Comparison of ENCODE assay signal across 8 cellular contexts in genomic region chr3:150409125-150409526, GRCh38. TPM values are rescaled to one million over a fixed set of nuclear protein-coding genes. Genes with fewer than 3 reads are reported as not detected.
DNase-seq lines count a peak whose midpoint lies in the region; ATAC-seq and TF ChIP-seq lines count a peak whose summit lies in the region.

No MANE protein-coding gene starts in this region.

- H3K27ac ChIP-seq in BLaER1 (peak overlapping the region; percentile 96), HEK293 (ENCODE audit: extremely low read depth, low read depth, low read length) (peak overlapping the region; percentile 89), angular gyrus (ENCODE audit: low read depth, low read length) (peak overlapping the region; percentile 98), liver (ENCODE audit: low read depth in 1 of 2, low read length in 2 of 2) (peak overlapping the region; percentile 100), tibial artery (peak overlapping the region; percentile 100)

- H3K9me3 ChIP-seq in BLaER1 (no peaks in the 10 kb centered on the region), HEK293 (ENCODE audit: control insufficient read depth, insufficient read depth, low read depth, low read length) (no peaks in the 10 kb centered on the region), liver (ENCODE audit: control insufficient read depth in 4 of 4, low read length in 3 of 4) (no peaks in the 10 kb centered on the region), tibial artery (no peaks in the 10 kb centered on the region)

- H3K4me2 ChIP-seq in BLaER1 = peak overlapping the region; percentile 95

- no peak for ATAC-seq in HG03354 (IDR thresholded peaks at IDR 0.05; ENCODE audit: poor library complexity, severe bottlenecking, unreplicated experiment)

- intact Hi-C loops in tibial artery (cut with DNase I; ENCODE audit: low total_unique reads) = loop anchor here (2.0 to 10.0 kb wide), 3 partner anchors 37 to 356 kb away; partner anchors contain the start of genes EIF2A, SERP1 and SIAH2

- H3K27me3 ChIP-seq in BLaER1 (no peaks in the 10 kb centered on the region), liver (ENCODE audit: control insufficient read depth in 4 of 4, insufficient read depth in 4 of 4, low read length in 3 of 4) (no peaks in the 10 kb centered on the region), tibial artery (no peaks in the 10 kb centered on the region)

- no peak for TF ChIP-seq CTCF in HEK293 (tag by site-specific recombination; IDR thresholded peaks at IDR 0.05)
- no peak for TF ChIP-seq CTCF in liver (IDR thresholded peaks at IDR 0.05; ENCODE audit: low read depth, low read length, missing input control)
- no peak for TF ChIP-seq CTCF in tibial artery (IDR thresholded peaks at IDR 0.05)

- H3K4me1 ChIP-seq in BLaER1 = peaks cover 39% of the 10 kb centered on the region
- H3K4me1 ChIP-seq in HEK293 (ENCODE audit: control insufficient read depth, insufficient read depth, low read length) = no peaks in the 10 kb centered on the region
- peaks cover 0 to 24% (median 9%) of the 10 kb centered on the region in 4 donors for H3K4me1 ChIP-seq in liver (ENCODE audit: control insufficient read depth in 4 of 4, insufficient read depth in 4 of 4, low read length in 3 of 4)
- peaks cover 0 to 18% (median 0%) of the 10 kb centered on the region in 4 donors for H3K4me1 ChIP-seq in tibial artery

- TF ChIP-seq RAD21 in liver (IDR thresholded peaks at IDR 0.05) = no peak

- POLR2A ChIA-PET in HEK293 (lab: Yijun Ruan, JAX) = interaction anchor here (0.9 to 4.0 kb wide), 17 partner anchors 11 to 170 kb away, joined by 3 to 22 read pairs (median 3); no protein-coding TSS in a partner anchor

- H3K4me3 ChIP-seq in BLaER1 (peak overlapping the region; percentile 82), HEK293 (ENCODE audit: low read depth, low read length) (peak overlapping the region; percentile 87), liver (ENCODE audit: low read depth in 1 of 3, low read length in 3 of 3) (peak overlapping the region; percentile 85 to 96 (median 92)), tibial artery (peak overlapping the region; percentile 90 to 93)

- peaks cover 54% of the 10 kb centered on the region for H4K20me1 ChIP-seq in BLaER1

- under 1% methylated on average over 31 of the region's 31 CpGs for WGBS in liver

- DNase-seq in tibial artery (no peak), DMS153 treated with DMSO at 0.1 percent for 48 hours (lab: John Stamatoyannopoulos, UW; ENCODE audit: unreplicated experiment) (no peak), epidermal melanocyte (ENCODE audit: insufficient read length, low spot score) (no peak)

- H3K9ac ChIP-seq in BLaER1 (peak overlapping the region; percentile 93), liver (ENCODE audit: low read depth in 1 of 2, low read length in 2 of 2) (peak overlapping the region; percentile 94 to 99)

- H3K36me3 ChIP-seq in BLaER1 = no peaks in the 10 kb centered on the region
- peaks cover 0 to 21% of the 10 kb centered on the region in 2 experiments; a peak in 1 of 3 replicates for H3K36me3 ChIP-seq in HEK293 (ENCODE audit: control insufficient read depth in 2 of 2, insufficient read depth in 1 of 2, low read length in 2 of 2)
- no peaks in the 10 kb centered on the region for H3K36me3 ChIP-seq in liver (ENCODE audit: control insufficient read depth in 4 of 4, insufficient read depth in 3 of 4, low read depth in 1 of 4, low read length in 3 of 4)
- H3K36me3 ChIP-seq in tibial artery = no peaks in the 10 kb centered on the region

- CTCF ChIA-PET in HEK293 (lab: Yijun Ruan, JAX) = interaction anchor here (0.5 to 2.6 kb wide), 9 partner anchors 15 to 939 kb away, joined by 3 to 13 read pairs (median 3); no protein-coding TSS in a partner anchor

TF ChIP-seq in HEK293, 187 proteins besides CTCF, POLR2A, EP300 and RAD21:
- 0 out of 2 replicates have a peak, but pooled peaks have one; percentile 11 for TF ChIP-seq ZNF645 (tag by site-specific recombination; IDR thresholded peaks at IDR 0.05)
- peak; percentile 44 for TF ChIP-seq ZNF335 (tag by site-specific recombination; conservative IDR thresholded peaks at IDR 0.05)
- no peak for TF ChIP-seq ZNF530 (tag by site-specific recombination; IDR thresholded peaks at IDR 0.05; ENCODE audit: low read depth)

TF ChIP-seq in liver, 16 proteins besides CTCF, POLR2A, EP300 and RAD21:
- TF ChIP-seq HNF4A (conservative IDR thresholded peaks at IDR 0.05) (peak in 1 of 2 donors; percentile 11), ZBTB33 (IDR thresholded peaks at IDR 0.05) (no peak), GABPA (IDR thresholded peaks at IDR 0.05 in 1 of 2, conservative IDR thresholded peaks at IDR 0.05 in 1 of 2) (no peak), ATF3 (IDR thresholded peaks at IDR 0.05) (no peak), NR2F2 (IDR thresholded peaks at IDR 0.05) (no peak), RXRA (IDR thresholded peaks at IDR 0.05) (no peak), SP1 (IDR thresholded peaks at IDR 0.05) (no peak), HNF4G (IDR thresholded peaks at IDR 0.05) (no peak), JUND (IDR thresholded peaks at IDR 0.05) (no peak), YY1 (IDR thresholded peaks at IDR 0.05) (peak; percentile 58), MAX (IDR thresholded peaks at IDR 0.05) (no peak), REST (IDR thresholded peaks at IDR 0.05) (peak; percentile 11), TAF1 (conservative IDR thresholded peaks at IDR 0.05) (peak; percentile 9), FOXA2 (IDR thresholded peaks at IDR 0.05) (no peak), FOXA1 (IDR thresholded peaks at IDR 0.05) (no peak)
TF ChIP-seq in liver: peak in this region for 4.

RNA-seq across cellular contexts. Expression of gene TSC22D2, which starts 1.0 kb away (rescaled TPM):
- 1 to 10 TPM; 9.5 to 9.6 TPM for total RNA-seq in liver
- 1 to 10 TPM; 4.0 to 6.2 TPM for polyA plus RNA-seq in liver
